ENCODE assay signal across 16 cellular contexts in genomic region chr1:116033322-116033721, GRCh38. TPM values are rescaled to one million over a fixed set of nuclear protein-coding genes. Genes with fewer than 3 reads are reported as not detected.
DNase-seq lines count a peak whose midpoint lies in the region; ATAC-seq lines count a peak whose summit lies in the region.
"Had no signal": no experiment of that assay in that cellular context is flagged by ENCODE, and none has a peak within 500 bp of the region (broad histone marks: within the 10 kb centered on the region; RNA-seq: fewer than 3 reads in every experiment).

No MANE protein-coding gene starts in this region.

- no peaks in the 10 kb centered on the region for H3K9me3 ChIP-seq in CD8-positive, alpha-beta memory T cell (ENCODE audit: low read length)
- H3K9me3 ChIP-seq: body of pancreas, right lobe of liver, upper lobe of right lung had no signal

- DNase-seq in NCI-H1417 treated with DMSO at 0.1 percent for 48 hours (lab: John Stamatoyannopoulos, UW) (peak; percentile 60), NCI-H748 (lab: John Stamatoyannopoulos, UW; ENCODE audit: unreplicated experiment) (peak; percentile 90), hippocampal formation (lab: John Stamatoyannopoulos, UW) (peak; percentile 77 to 95), retina (peak; percentile 76)
- DNase-seq in CD8-positive, alpha-beta memory T cell = no peak
- DNase-seq: activated gamma-delta T cell treated with Interleukin-2 at 50 U/mL for 16 hours; body of pancreas; EL; left cardiac atrium; naive thymus-derived CD4-positive, alpha-beta T cell; right lobe of liver; stimulated activated CD4-positive, alpha-beta T cell treated with anti-CD3 and anti-CD28 coated beads, Interleukin-4, amount 100 ng/mL, for 24 hours; upper lobe of right lung had no signal

- no peaks in the 10 kb centered on the region for H3K27me3 ChIP-seq in CD8-positive, alpha-beta memory T cell (ENCODE audit: insufficient read depth, low read length, poor library complexity, severe bottlenecking)
- H3K27me3 ChIP-seq: body of pancreas, right lobe of liver, upper lobe of right lung had no signal

- no peaks in the 10 kb centered on the region for H3K36me3 ChIP-seq in CD8-positive, alpha-beta memory T cell (ENCODE audit: insufficient read depth, low read length)
- H3K36me3 ChIP-seq: right lobe of liver had no signal

- H3K36me3 Mint-ChIP-seq in CD8-positive, alpha-beta memory T cell = peaks cover 0 to 4% (median 3%) of the 10 kb centered on the region in 3 donors
- H3K36me3 Mint-ChIP-seq: naive thymus-derived CD4-positive, alpha-beta T cell; stimulated activated effector memory CD8-positive, alpha-beta T cell treated with anti-CD3 and anti-CD28 coated beads, Interleukin-12 subunit alpha, Interleukin-12 subunit beta, amount 100 ng/mL, for 72 hours had no signal

- no peak overlapping the region for H3K4me3 ChIP-seq in CD8-positive, alpha-beta memory T cell (ENCODE audit: low read length)
- H3K4me3 ChIP-seq: body of pancreas, right lobe of liver, upper lobe of right lung had no signal

- no peaks in the 10 kb centered on the region for H3K4me1 ChIP-seq in CD8-positive, alpha-beta memory T cell (ENCODE audit: insufficient read depth, low read length)
- H3K4me1 ChIP-seq: body of pancreas, right lobe of liver, upper lobe of right lung had no signal

- no peak overlapping the region for H3K4me3 Mint-ChIP-seq in CD8-positive, alpha-beta memory T cell
- H3K4me3 Mint-ChIP-seq: naive thymus-derived CD4-positive, alpha-beta T cell; stimulated activated effector memory CD8-positive, alpha-beta T cell treated with anti-CD3 and anti-CD28 coated beads, Interleukin-12 subunit alpha, Interleukin-12 subunit beta, amount 100 ng/mL, for 72 hours had no signal

- POLR2A ChIA-PET in CD8-positive, alpha-beta memory T cell (lab: Charles Lee) = no interaction called here

- ATAC-seq in HG03025 (IDR thresholded peaks at IDR 0.05; ENCODE audit: low FRiP score, unreplicated experiment) = no peak
- ATAC-seq in GM18867 (IDR thresholded peaks at IDR 0.05; ENCODE audit: unreplicated experiment) = no peak
- ATAC-seq: body of pancreas; left cardiac atrium; naive thymus-derived CD4-positive, alpha-beta T cell; right lobe of liver; stimulated activated effector memory CD8-positive, alpha-beta T cell treated with anti-CD3 and anti-CD28 coated beads, Interleukin-12 subunit alpha, Interleukin-12 subunit beta, amount 100 ng/mL, for 72 hours; upper lobe of right lung had no signal

- CTCF ChIA-PET in CD8-positive, alpha-beta memory T cell (lab: Charles Lee) = no interaction called here

- no peak overlapping the region for H3K27ac ChIP-seq in CD8-positive, alpha-beta memory T cell (ENCODE audit: low read depth, low read length)
- H3K27ac ChIP-seq: body of pancreas, right lobe of liver, upper lobe of right lung had no signal

- no peaks in the 10 kb centered on the region for H3K4me1 Mint-ChIP-seq in CD8-positive, alpha-beta memory T cell
- H3K4me1 Mint-ChIP-seq: naive thymus-derived CD4-positive, alpha-beta T cell; stimulated activated effector memory CD8-positive, alpha-beta T cell treated with anti-CD3 and anti-CD28 coated beads, Interleukin-12 subunit alpha, Interleukin-12 subunit beta, amount 100 ng/mL, for 72 hours had no signal

- H3K27ac Mint-ChIP-seq in CD8-positive, alpha-beta memory T cell = no peak overlapping the region
- H3K27ac Mint-ChIP-seq: naive thymus-derived CD4-positive, alpha-beta T cell; stimulated activated effector memory CD8-positive, alpha-beta T cell treated with anti-CD3 and anti-CD28 coated beads, Interleukin-12 subunit alpha, Interleukin-12 subunit beta, amount 100 ng/mL, for 72 hours had no signal

- H3K9me3 Mint-ChIP-seq in CD8-positive, alpha-beta memory T cell = no peaks in the 10 kb centered on the region
- H3K9me3 Mint-ChIP-seq: naive thymus-derived CD4-positive, alpha-beta T cell; stimulated activated effector memory CD8-positive, alpha-beta T cell treated with anti-CD3 and anti-CD28 coated beads, Interleukin-12 subunit alpha, Interleukin-12 subunit beta, amount 100 ng/mL, for 72 hours had no signal

- peaks cover 0 to 1% of the 10 kb centered on the region in 2 donors for H3K27me3 Mint-ChIP-seq in CD8-positive, alpha-beta memory T cell

RNA-seq across cellular contexts. Expression of gene SLC22A15, which starts 57.0 kb away (rescaled TPM):
- total RNA-seq in CD8-positive, alpha-beta memory T cell = 1 to 10 TPM in 1 of 2 experiments, under 1 TPM in 1; 0.68 to 1.2 TPM
- not detected for polyA plus RNA-seq in CD8-positive, alpha-beta memory T cell
- polyA plus RNA-seq: naive thymus-derived CD4-positive, alpha-beta T cell had no signal

Comparison
In these comparisons a context has a peak if more than half of its experiments do, and no peak if none do; other contexts are left out.
1. DNase-seq: peak in NCI-H1417 treated with DMSO at 0.1 percent for 48 hours (single experiment), NCI-H748 (single experiment), hippocampal formation (2 of 2) and retina (single experiment); none in CD8-positive, alpha-beta memory T cell (0 of 5).